In genomic region chr11:23543651-23544216, GRCh38 we compare ENCODE assay signal across 17 cellular contexts.
DNase-seq lines count a peak whose midpoint lies in the region; ATAC-seq and TF ChIP-seq lines count a peak whose summit lies in the region.
"Had no signal": no experiment of that assay in that cellular context is flagged by ENCODE, and none has a peak within 500 bp of the region (broad histone marks: within the 10 kb centered on the region; RNA-seq: fewer than 3 reads in every experiment).

No MANE protein-coding gene starts in this region.

- H3K9me3 ChIP-seq in IMR-90 (ENCODE audit: control insufficient read depth, insufficient read depth, low read length) (no peaks in the 10 kb centered on the region), neural progenitor cell (ENCODE audit: low read depth) (no peaks in the 10 kb centered on the region)
- H3K9me3 ChIP-seq: A549, HAP-1 had no signal

- no peak overlapping the region for H3K14ac ChIP-seq in IMR-90 (replicated peaks; ENCODE audit: low read depth, low read length)

- H3K9me1 ChIP-seq in IMR-90 (ENCODE audit: insufficient read depth, low read length) = peaks cover 3% of the 10 kb centered on the region

- H3K27me3 Mint-ChIP-seq in endothelial cell (ENCODE audit: unreplicated experiment) (no peaks in the 10 kb centered on the region), neural progenitor cell (ENCODE audit: insufficient read depth, low read depth) (no peaks in the 10 kb centered on the region), chondrocyte (ENCODE audit: low read depth) (no peaks in the 10 kb centered on the region)
- H3K27me3 Mint-ChIP-seq: IgD-negative memory B cell had no signal

- H3K36me3 ChIP-seq in IMR-90 (ENCODE audit: control insufficient read depth, insufficient read depth, low read length) (no peaks in the 10 kb centered on the region), neural progenitor cell (no peaks in the 10 kb centered on the region)
- H3K36me3 ChIP-seq: HAP-1 had no signal

- H2BK120ac ChIP-seq in IMR-90 (ENCODE audit: low read depth, low read length) = peak overlapping the region; percentile 58

- H2AK9ac ChIP-seq in IMR-90 (replicated peaks; ENCODE audit: low read depth, low read length, poor library complexity) = no peak overlapping the region

- H4K20me1 ChIP-seq in IMR-90 (ENCODE audit: insufficient read depth, low read length) = no peaks in the 10 kb centered on the region
- H4K20me1 ChIP-seq in neural progenitor cell (ENCODE audit: low read depth) = no peaks in the 10 kb centered on the region

- no peak overlapping the region for H4K5ac ChIP-seq in IMR-90 (ENCODE audit: low read depth, low read length)

- no peak overlapping the region for H2BK15ac ChIP-seq in IMR-90 (ENCODE audit: low read depth, low read length)

- DNase-seq in IMR-90 (no peak), OCI-M1 (lab: John Stamatoyannopoulos, UW) (peak; percentile 40), endothelial cell (ENCODE audit: low spot score) (no peak), neural progenitor cell (ENCODE audit: low spot score) (no peak), chondrocyte (ENCODE audit: low spot score) (no peak), NCI-H1105 treated with DMSO at 0.1 percent for 48 hours (lab: John Stamatoyannopoulos, UW) (no peak)
- no peak for DNase-seq in stimulated activated CD4-positive, alpha-beta T cell treated with anti-CD3 and anti-CD28 coated beads, Interleukin-12 subunit alpha, Interleukin-12 subunit beta, amount 100 ng/mL, for 4 hours
- DNase-seq: CD8-positive, alpha-beta T cell; COR-L47; DMS153; DMS79 treated with DMSO at 0.1 percent for 48 hours; GF-D8; GOT3 had no signal

- no peak overlapping the region for H3K4ac ChIP-seq in IMR-90 (ENCODE audit: low read depth, low read length)

- no peak overlapping the region for H3K27ac ChIP-seq in IMR-90 (ENCODE audit: insufficient read depth, low read length)
- H3K27ac ChIP-seq in neural progenitor cell = no peak overlapping the region
- H3K27ac ChIP-seq: A549 had no signal

- no peak overlapping the region for H3K4me3 ChIP-seq in IMR-90 (ENCODE audit: insufficient read depth, low read depth, low read length)
- H3K4me3 ChIP-seq in neural progenitor cell = no peak overlapping the region
- H3K4me3 ChIP-seq: A549, HAP-1 had no signal

- H3K23ac ChIP-seq in IMR-90 (ENCODE audit: low read depth, low read length) = no peak overlapping the region

- H3K9me3 Mint-ChIP-seq in endothelial cell (ENCODE audit: unreplicated experiment) = no peaks in the 10 kb centered on the region
- H3K9me3 Mint-ChIP-seq in neural progenitor cell = no peaks in the 10 kb centered on the region
- no peaks in the 10 kb centered on the region for H3K9me3 Mint-ChIP-seq in chondrocyte (ENCODE audit: low read depth)
- H3K9me3 Mint-ChIP-seq: IgD-negative memory B cell had no signal

- peaks cover 6% of the 10 kb centered on the region; the same call in 1 of the 2 replicates for H3K4me1 ChIP-seq in IMR-90 (ENCODE audit: control insufficient read depth, insufficient read depth, low read length)
- H3K4me1 ChIP-seq in neural progenitor cell = no peaks in the 10 kb centered on the region
- H3K4me1 ChIP-seq: A549 had no signal

- no peak overlapping the region for H3K4me3 Mint-ChIP-seq in endothelial cell (ENCODE audit: unreplicated experiment)
- no peak overlapping the region for H3K4me3 Mint-ChIP-seq in neural progenitor cell
- no peak overlapping the region for H3K4me3 Mint-ChIP-seq in chondrocyte (ENCODE audit: unreplicated experiment)
- H3K4me3 Mint-ChIP-seq: CD14-positive monocyte; CD8-positive, alpha-beta T cell; IgD-negative memory B cell had no signal

- H4K91ac ChIP-seq in IMR-90 (ENCODE audit: insufficient read depth, low read depth, low read length) = no peak overlapping the region

- no peak for TF ChIP-seq RAD21 in IMR-90 (IDR thresholded peaks at IDR 0.05; ENCODE audit: low read length)

- no peak overlapping the region for H2BK5ac ChIP-seq in IMR-90 (ENCODE audit: low read depth, low read length, poor library complexity, severe bottlenecking)

- H3K9ac ChIP-seq in IMR-90 (ENCODE audit: low read depth, low read length) (no peak overlapping the region), neural progenitor cell (no peak overlapping the region)

- no peak overlapping the region; a peak in 1 of 4 replicates for H4K8ac ChIP-seq in IMR-90 (ENCODE audit: low read depth in 2 of 2, low read length in 2 of 2)

- H3K18ac ChIP-seq in IMR-90 (ENCODE audit: low read depth, low read length) = no peak overlapping the region

- in situ Hi-C loops in IMR-90 (cut with MboI; ENCODE audit: low sequenced_read_pairs) = loop anchor here (10.0 kb wide), 1 partner anchor 951 kb away; the partner anchor contains the start of gene LUZP2

- WGBS in IMR-90 (ENCODE audit: extremely low coverage in 2 of 2, insufficient read length in 1 of 2), 2 experiments = no CpG with 5 or more reads among the region's 3 CpGs

- H3K27ac Mint-ChIP-seq in endothelial cell (ENCODE audit: unreplicated experiment) (peak overlapping the region; percentile 38), neural progenitor cell (no peak overlapping the region), chondrocyte (ENCODE audit: unreplicated experiment) (no peak overlapping the region)
- H3K27ac Mint-ChIP-seq: CD14-positive monocyte; CD8-positive, alpha-beta T cell; IgD-negative memory B cell had no signal

- TF ChIP-seq POLR2A in IMR-90 (IDR thresholded peaks at IDR 0.05; ENCODE audit: low read depth, low read length) = no peak

- H3K4me2 ChIP-seq in IMR-90 (ENCODE audit: low read depth, low read length) (no peak overlapping the region), neural progenitor cell (no peak overlapping the region)
- H3K4me2 ChIP-seq: A549 had no signal

- peaks cover 9% of the 10 kb centered on the region for H3K4me1 Mint-ChIP-seq in endothelial cell (ENCODE audit: unreplicated experiment)
- no peaks in the 10 kb centered on the region for H3K4me1 Mint-ChIP-seq in neural progenitor cell
- peaks cover 16% of the 10 kb centered on the region for H3K4me1 Mint-ChIP-seq in chondrocyte (ENCODE audit: low read depth)
- H3K4me1 Mint-ChIP-seq: CD14-positive monocyte, IgD-negative memory B cell had no signal

- peak overlapping the region; percentile 66 for H2BK20ac ChIP-seq in IMR-90 (ENCODE audit: low read depth, low read length)

- intact Hi-C loops in IMR-90 (cut with micrococcal nuclease) = loop anchor here (5.0 to 10.0 kb wide), 7 partner anchors 44 to 694 kb away; no protein-coding TSS in a partner anchor

- H2AK5ac ChIP-seq in IMR-90 (ENCODE audit: low read depth, low read length) = no peak overlapping the region

- dilution Hi-C loops in IMR-90 (cut with HindIII; ENCODE audit: low sequenced_read_pairs, unreplicated experiment) = no loop called here

- TF ChIP-seq CTCF in IMR-90 (conservative IDR thresholded peaks at IDR 0.05; ENCODE audit: low read depth, low read length) (no peak), endothelial cell (IDR thresholded peaks at IDR 0.05; ENCODE audit: unreplicated experiment) (no peak), neural progenitor cell (IDR thresholded peaks at IDR 0.05) (no peak), chondrocyte (IDR thresholded peaks at IDR 0.05) (no peak)

- H3K36me3 Mint-ChIP-seq in endothelial cell (ENCODE audit: low read depth, unreplicated experiment) (no peaks in the 10 kb centered on the region), neural progenitor cell (no peaks in the 10 kb centered on the region), chondrocyte (ENCODE audit: low read depth) (no peaks in the 10 kb centered on the region)
- H3K36me3 Mint-ChIP-seq: CD14-positive monocyte; CD8-positive, alpha-beta T cell; IgD-negative memory B cell had no signal

- no peak for ATAC-seq in IMR-90 (ENCODE audit: low read depth)
- ATAC-seq: A549; CD8-positive, alpha-beta T cell had no signal

- H3F3A ChIP-seq in neural progenitor cell (ENCODE audit: low read depth) = no peaks in the 10 kb centered on the region

- no peak overlapping the region for H3K56ac ChIP-seq in IMR-90 (ENCODE audit: extremely low read depth, insufficient read depth, low read length)

- no peaks in the 10 kb centered on the region for H3K79me2 ChIP-seq in neural progenitor cell (ENCODE audit: low read depth)

- BruUV-seq in IMR-90 (replicated peaks; lab: Mats Ljungman, UMichigan) = no TSS peak

- POLR2A ChIA-PET in IMR-90 (lab: Charles Lee; ENCODE audit: unreplicated experiment) = no interaction called here

- H2AFZ ChIP-seq in IMR-90 (replicated peaks; ENCODE audit: low read length, poor library complexity) (no peak overlapping the region), neural progenitor cell (replicated peaks) (peak overlapping the region; percentile 35)

- H3K27me3 ChIP-seq in IMR-90 (ENCODE audit: control insufficient read depth, insufficient read depth, low read length) = no peaks in the 10 kb centered on the region
- no peaks in the 10 kb centered on the region for H3K27me3 ChIP-seq in neural progenitor cell

- H3K79me1 ChIP-seq in IMR-90 (ENCODE audit: low read depth in 1 of 2, low read length in 2 of 2) = no peaks in the 10 kb centered on the region

- CTCF ChIA-PET in IMR-90 (lab: Yijun Ruan, JAX) = no interaction called here

TF ChIP-seq in IMR-90, 13 proteins besides CTCF, POLR2A, EP300 and RAD21 (continues in another document):
- TF ChIP-seq CHD1 (IDR thresholded peaks at IDR 0.05; ENCODE audit: low read depth, low read length) (no peak), MXI1 (IDR thresholded peaks at IDR 0.05; ENCODE audit: borderline replicate concordance, low read depth, low read length) (no peak), USF2 (IDR thresholded peaks at IDR 0.05; ENCODE audit: low read depth, low read length) (no peak), ELK1 (IDR thresholded peaks at IDR 0.05; ENCODE audit: borderline replicate concordance, low read depth, low read length) (no peak), MAFK (IDR thresholded peaks at IDR 0.05; ENCODE audit: low read depth, low read length) (no peak), MAZ (IDR thresholded peaks at IDR 0.05; ENCODE audit: borderline replicate concordance, low read depth, low read length) (no peak), RCOR1 (IDR thresholded peaks at IDR 0.05; ENCODE audit: insufficient replicate concordance, low read length) (no peak)
